Comparison of ENCODE assay signal across 8 cellular contexts in the genomic region with DNA sequence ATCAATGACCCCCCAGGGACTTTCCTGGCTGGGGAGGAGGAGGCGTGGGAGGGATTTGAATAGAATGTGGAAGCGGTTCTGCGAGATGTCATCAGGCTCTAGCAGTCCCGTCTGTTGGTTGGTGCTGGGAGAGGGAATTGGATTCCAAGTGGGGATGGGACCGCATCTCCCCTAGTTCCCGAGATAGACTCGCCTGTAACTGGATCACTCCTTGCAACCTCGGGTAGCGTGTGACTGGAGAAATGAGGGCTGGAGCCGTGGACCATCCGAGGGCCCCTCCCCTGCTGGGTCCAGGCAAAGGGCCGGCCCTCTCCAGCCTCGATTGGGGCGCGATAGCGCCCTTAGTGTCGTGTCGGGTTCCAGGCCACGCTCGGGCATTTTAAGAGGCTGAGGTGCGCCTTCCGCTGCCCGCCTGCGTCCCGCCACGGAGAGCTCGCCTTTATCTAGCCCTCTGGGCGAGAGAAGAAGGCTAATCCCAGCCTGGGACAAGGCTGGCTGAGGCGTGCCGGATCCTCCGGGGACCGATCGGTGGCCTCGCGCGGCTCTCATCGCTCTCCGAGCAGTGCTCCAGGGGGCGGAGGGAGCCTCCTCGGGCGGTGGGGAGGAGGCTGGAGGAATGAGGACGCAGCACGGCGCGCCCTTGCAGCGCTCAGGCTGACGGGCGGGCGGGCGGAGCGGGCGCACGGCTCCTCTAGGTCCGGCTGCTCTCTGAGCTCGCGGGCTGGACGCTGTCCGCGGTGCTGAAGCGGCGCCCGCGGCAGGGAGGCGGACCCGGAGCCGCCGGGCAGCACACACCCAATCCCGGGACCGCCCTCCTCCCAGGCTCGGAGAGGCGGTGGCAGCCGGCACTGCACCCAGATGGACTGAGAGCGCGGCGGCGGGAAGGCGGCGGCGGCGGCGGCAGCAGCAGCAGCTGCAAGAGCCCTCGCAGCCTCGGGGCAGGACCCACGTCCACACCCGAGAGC.
DNase-seq lines count a peak whose midpoint lies in the region; ATAC-seq and TF ChIP-seq lines count a peak whose summit lies in the region.

No MANE protein-coding gene starts in this region.

- TF ChIP-seq EP300 in upper lobe of left lung (IDR thresholded peaks at IDR 0.05), result no peak

- peak overlapping the region in 1 of 3 donors; percentile 42 for H3K4me3 Mint-ChIP-seq in T-cell

- H3K4me1 Mint-ChIP-seq in T-cell, result peaks cover 5 to 9% (median 7%) of the 10 kb centered on the region in 3 donors

- H3K9ac ChIP-seq in Karpas-422 (ENCODE audit: low read length) (no peak overlapping the region), parathyroid adenoma (no peak overlapping the region)

- WGBS in heart left ventricle, 4 donors, result 2 to 7% (median 4%) methylated on average over 14 to 85 of the region's 85 CpGs
- 5 to 10% methylated on average over 8 to 37 of the region's 85 CpGs for WGBS in upper lobe of left lung, 2 donors

- H3K9me3 ChIP-seq in Karpas-422 (ENCODE audit: low read length), result no peaks in the 10 kb centered on the region
- H3K9me3 ChIP-seq in heart left ventricle, result no peaks in the 10 kb centered on the region
- no peaks in the 10 kb centered on the region for H3K9me3 ChIP-seq in parathyroid adenoma (ENCODE audit: control insufficient read depth, low read length)
- H3K9me3 ChIP-seq in upper lobe of left lung, result no peaks in the 10 kb centered on the region

- H3K27me3 Mint-ChIP-seq in T-cell, result peaks cover 42 to 58% of the 10 kb centered on the region in 2 donors

- ATAC-seq in T-cell (replicated peaks in 1 of 4) (peak; percentile 89 to 98 (median 92)), heart left ventricle (peak; percentile 96 to 100 (median 100)), upper lobe of left lung (ENCODE audit: low FRiP score in 2 of 2) (peak; percentile 97 to 98), GM18520 (IDR thresholded peaks at IDR 0.05; ENCODE audit: unreplicated experiment) (no peak)

- peaks cover 4% of the 10 kb centered on the region; the same call in 1 of the 2 replicates for H3K27me3 ChIP-seq in GM06990 (replicated peaks; ENCODE audit: control insufficient read depth, insufficient read depth, low read length)
- H3K27me3 ChIP-seq in Karpas-422 (ENCODE audit: low read length), result no peaks in the 10 kb centered on the region
- peaks cover 0 to 37% (median 0%) of the 10 kb centered on the region in 9 donors for H3K27me3 ChIP-seq in heart left ventricle
- H3K27me3 ChIP-seq in parathyroid adenoma (ENCODE audit: control insufficient read depth, insufficient read depth, low read length), result no peaks in the 10 kb centered on the region
- no peaks in the 10 kb centered on the region for H3K27me3 ChIP-seq in upper lobe of left lung

- H3K4me3 ChIP-seq in GM06990 (replicated peaks; ENCODE audit: low read depth, low read length) (no peak overlapping the region), Karpas-422 (ENCODE audit: low read length) (no peak overlapping the region), heart left ventricle (peak overlapping the region in 9 of 12 donors; percentile 21 to 44 (median 29)), parathyroid adenoma (ENCODE audit: low read depth, low read length) (no peak overlapping the region), upper lobe of left lung (peak overlapping the region in 1 of 4 donors; percentile 20)

- H3K9me3 Mint-ChIP-seq in T-cell, result no peaks in the 10 kb centered on the region

- POLR2A ChIA-PET in T-cell (lab: Charles Lee), result no interaction called here

- peaks cover 4% of the 10 kb centered on the region for H3K36me3 Mint-ChIP-seq in T-cell

- CTCF ChIA-PET in T-cell (lab: Charles Lee), result interaction anchor here (0.6 kb wide), 2 partner anchors 9 to 114 kb away, joined by 3 to 4 read pairs; no protein-coding TSS in a partner anchor

- no peak overlapping the region for H3K27ac Mint-ChIP-seq in T-cell

- no peaks in the 10 kb centered on the region for H4K20me1 ChIP-seq in Karpas-422 (ENCODE audit: insufficient read depth, low read depth, low read length)

- intact Hi-C loops in heart left ventricle (cut with DNase I), result loop anchor here in 2 of 10 donors (10.0 kb wide), 2 partner anchors 72 to 92 kb away; no protein-coding TSS in a partner anchor

- H3K36me3 ChIP-seq in GM06990 (ENCODE audit: control insufficient read depth, insufficient read depth, low read length) (no peaks in the 10 kb centered on the region), Karpas-422 (ENCODE audit: insufficient read depth, low read length) (no peaks in the 10 kb centered on the region), heart left ventricle (no peaks in the 10 kb centered on the region), parathyroid adenoma (ENCODE audit: control insufficient read depth, insufficient read depth, low read length) (no peaks in the 10 kb centered on the region), upper lobe of left lung (no peaks in the 10 kb centered on the region)

- no peaks in the 10 kb centered on the region for H3K4me1 ChIP-seq in Karpas-422 (ENCODE audit: low read length)
- H3K4me1 ChIP-seq in heart left ventricle, result peaks cover 0 to 17% (median 13%) of the 10 kb centered on the region in 12 donors
- H3K4me1 ChIP-seq in parathyroid adenoma, result no peaks in the 10 kb centered on the region
- peaks cover 4 to 13% (median 12%) of the 10 kb centered on the region in 4 donors for H3K4me1 ChIP-seq in upper lobe of left lung

- TF ChIP-seq POLR2A in heart left ventricle (IDR thresholded peaks at IDR 0.05) (peak in 1 of 2 donors; percentile 24), upper lobe of left lung (IDR thresholded peaks at IDR 0.05) (no peak)

- H3K27ac ChIP-seq in Karpas-422 (ENCODE audit: low read length) (no peak overlapping the region), heart left ventricle (no peak overlapping the region), parathyroid adenoma (no peak overlapping the region), upper lobe of left lung (no peak overlapping the region)

- DNase-seq in GM06990 (ENCODE audit: extremely low read depth, insufficient read length) (peak; percentile 79), Karpas-422 (peak; percentile 66), T-cell (peak in 33 of 34 experiments; percentile 6 to 67 (median 41)), amniotic stem cell (lab: John Stamatoyannopoulos, UW) (peak; percentile 80), heart left ventricle (peak; percentile 83 to 90 (median 89)), upper lobe of left lung (peak; percentile 81 to 97)

- no peak overlapping the region for H2AFZ ChIP-seq in Karpas-422 (ENCODE audit: low read length)
- H2AFZ ChIP-seq in parathyroid adenoma, result peak overlapping the region; percentile 69

- no peak overlapping the region for H3K4me2 ChIP-seq in Karpas-422 (ENCODE audit: low read depth, low read length, poor library complexity, severe bottlenecking)
- peak overlapping the region; percentile 46 for H3K4me2 ChIP-seq in parathyroid adenoma (ENCODE audit: low read length)

- H3K79me2 ChIP-seq in Karpas-422 (ENCODE audit: low read length), result no peaks in the 10 kb centered on the region
- H3K79me2 ChIP-seq in parathyroid adenoma, result no peaks in the 10 kb centered on the region

- TF ChIP-seq CTCF in GM06990 (IDR thresholded peaks at IDR 0.05; ENCODE audit: insufficient read depth, low read length, poor library complexity, severe bottlenecking) (no peak), heart left ventricle (IDR thresholded peaks at IDR 0.05) (peak in 8 of 12 donors; percentile 17 to 66 (median 46)), parathyroid adenoma (IDR thresholded peaks at IDR 0.05) (no peak), upper lobe of left lung (IDR thresholded peaks at IDR 0.05) (peak; percentile 40 to 92 (median 82))

- no peaks in the 10 kb centered on the region for H3K9me2 ChIP-seq in Karpas-422 (replicated peaks; ENCODE audit: insufficient read depth, low read length)

Comparison
In these comparisons a context has a peak if more than half of its experiments do, and no peak if none do; other contexts are left out.
1. H3K4me3 ChIP-seq: peak in heart left ventricle (9 of 12); none in GM06990 (single experiment), Karpas-422 (single experiment) and parathyroid adenoma (single experiment).
2. CTCF ChIP-seq: peak in heart left ventricle (8 of 12) and upper lobe of left lung (6 of 6); none in GM06990 (single experiment) and parathyroid adenoma (single experiment).
3. Peak in every context shown above with its lines, with median percentiles within 50 percentile points of each other: DNase-seq.